ENCODE assay signal across 23 cellular contexts in genomic region chr3:159137966-159138365, GRCh38.
"Had no signal": no experiment of that assay in that cellular context is flagged by ENCODE, and none has a peak within 500 bp of the region (broad histone marks: within the 10 kb centered on the region; RNA-seq: fewer than 3 reads in every experiment).

No MANE protein-coding gene starts in this region.

- H3K27me3 Mint-ChIP-seq: dendritic cell treated with granulocyte-macrophage colony-stimulating factor and Interleukin-4, amounts not matched to agents 40 ng/mL and 50 ng/mL, for 4 days had no signal

- H3K4me3 ChIP-seq: colonic mucosa, gastrocnemius medialis, heart left ventricle, hepatocyte, lung, ovary, stomach, thyroid gland, vagina had no signal

- H3K4me1 Mint-ChIP-seq: naive thymus-derived CD8-positive, alpha-beta T cell; nephron progenitor cell; stimulated activated effector memory CD8-positive, alpha-beta T cell treated with anti-CD3 and anti-CD28 coated beads, Interleukin-12 subunit alpha, Interleukin-12 subunit beta, amount 100 ng/mL, for 72 hours had no signal

- H3K4me1 ChIP-seq: colonic mucosa, heart left ventricle, stomach, vagina had no signal

- H3K4me2 ChIP-seq: hepatocyte had no signal

- H3K27ac Mint-ChIP-seq: dendritic cell treated with granulocyte-macrophage colony-stimulating factor and Interleukin-4, amounts not matched to agents 40 ng/mL and 50 ng/mL, for 4 days; endodermal cell; naive thymus-derived CD8-positive, alpha-beta T cell; nephron progenitor cell; stimulated activated effector memory CD8-positive, alpha-beta T cell treated with anti-CD3 and anti-CD28 coated beads, Interleukin-12 subunit alpha, Interleukin-12 subunit beta, amount 100 ng/mL, for 72 hours had no signal

- H3K27ac ChIP-seq: colonic mucosa, gastrocnemius medialis, heart left ventricle, hepatocyte, ovary, stomach, thyroid gland, vagina had no signal

- H2AFZ ChIP-seq: hepatocyte had no signal

- H3K9me3 Mint-ChIP-seq: dendritic cell treated with granulocyte-macrophage colony-stimulating factor and Interleukin-4, amounts not matched to agents 40 ng/mL and 50 ng/mL, for 4 days; endodermal cell; naive thymus-derived CD8-positive, alpha-beta T cell; nephron progenitor cell; stimulated activated effector memory CD8-positive, alpha-beta T cell treated with anti-CD3 and anti-CD28 coated beads, Interleukin-12 subunit alpha, Interleukin-12 subunit beta, amount 100 ng/mL, for 72 hours had no signal

- H3K79me2 ChIP-seq: hepatocyte had no signal

- H3K27me3 ChIP-seq: colonic mucosa, gastrocnemius medialis, heart left ventricle, hepatocyte, ovary, stomach, thyroid gland, vagina had no signal

- H3K9me3 ChIP-seq: colonic mucosa, gastrocnemius medialis, heart left ventricle, ovary, stomach, thyroid gland, vagina had no signal

- H3K36me3 ChIP-seq: colonic mucosa, gastrocnemius medialis, heart left ventricle, ovary, stomach, thyroid gland, vagina had no signal

- H3K36me3 Mint-ChIP-seq: naive thymus-derived CD8-positive, alpha-beta T cell; stimulated activated effector memory CD8-positive, alpha-beta T cell treated with anti-CD3 and anti-CD28 coated beads, Interleukin-12 subunit alpha, Interleukin-12 subunit beta, amount 100 ng/mL, for 72 hours had no signal

- DNase-seq: colonic mucosa; effector CD8-positive, alpha-beta T cell; endodermal cell; gastrocnemius medialis; heart left ventricle; kidney; mesendoderm; midbrain; naive thymus-derived CD8-positive, alpha-beta T cell; nephron progenitor cell; nucleus accumbens; ovary; stimulated activated CD4-positive, alpha-beta T cell treated with anti-CD3 and anti-CD28 coated beads, Interleukin-2, amount 100 ng/mL, for 24 hours; stimulated activated CD4-positive, alpha-beta T cell treated with anti-CD3 and anti-CD28 coated beads, Interleukin-4, amount 100 ng/mL, for 24 hours; stimulated activated naive CD4-positive, alpha-beta T cell treated with Interleukin-2 at 50 U/mL for 16 hours; stomach; thyroid gland; trophoblast cell had no signal

- H3K4me3 Mint-ChIP-seq: dendritic cell treated with granulocyte-macrophage colony-stimulating factor and Interleukin-4, amounts not matched to agents 40 ng/mL and 50 ng/mL, for 4 days; endodermal cell; naive thymus-derived CD8-positive, alpha-beta T cell; nephron progenitor cell; stimulated activated effector memory CD8-positive, alpha-beta T cell treated with anti-CD3 and anti-CD28 coated beads, Interleukin-12 subunit alpha, Interleukin-12 subunit beta, amount 100 ng/mL, for 72 hours had no signal
